Comparison of ENCODE assay signal across 18 cellular contexts in the genomic region with DNA sequence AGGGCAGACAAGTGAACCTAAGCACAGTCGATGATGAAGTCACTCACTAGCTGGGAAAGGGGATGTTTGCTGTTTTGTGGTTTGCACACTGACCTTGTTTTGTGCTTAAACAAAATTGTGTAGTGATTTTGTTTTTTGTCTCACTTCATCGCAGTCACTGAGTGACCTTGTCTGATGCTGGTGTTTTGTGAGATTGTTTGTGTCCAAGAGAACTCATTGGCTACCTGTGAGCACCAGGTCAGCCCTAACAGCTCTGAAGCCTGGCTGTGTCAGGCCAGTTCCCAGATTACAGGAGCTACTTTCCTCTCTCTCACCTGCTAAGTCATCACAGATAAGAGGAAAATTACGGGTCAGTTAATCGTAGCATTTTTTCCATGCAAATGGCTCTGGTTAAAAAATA. TPM values are rescaled to one million over a fixed set of nuclear protein-coding genes. Genes with fewer than 3 reads are reported as not detected.
DNase-seq lines count a peak whose midpoint lies in the region; ATAC-seq and TF ChIP-seq lines count a peak whose summit lies in the region.
"Had no signal": no experiment of that assay in that cellular context is flagged by ENCODE, and none has a peak within 500 bp of the region (broad histone marks: within the 10 kb centered on the region; RNA-seq: fewer than 3 reads in every experiment).

No MANE protein-coding gene starts in this region.

- H3K27me3 ChIP-seq in A673 (replicated peaks; ENCODE audit: insufficient read depth, low read depth, low read length, poor library complexity): no peaks in the 10 kb centered on the region
- H3K27me3 ChIP-seq in GM23338 (ENCODE audit: insufficient read depth): no peaks in the 10 kb centered on the region
- H3K27me3 ChIP-seq in mammary epithelial cell (ENCODE audit: insufficient read depth, low read length): no peaks in the 10 kb centered on the region
- H3K27me3 ChIP-seq: SJSA1 had no signal

- no peak overlapping the region for H3K4me3 ChIP-seq in A673 (ENCODE audit: low read depth, low read length, poor library complexity, severe bottlenecking)
- H3K4me3 ChIP-seq in GM23338: no peak overlapping the region
- H3K4me3 ChIP-seq in mammary epithelial cell (replicated peaks in 1 of 3; ENCODE audit: insufficient read depth in 1 of 3, low read depth in 2 of 3, low read length in 3 of 3): no peak overlapping the region
- H3K4me3 ChIP-seq: lung, SJSA1, smooth muscle cell had no signal

- dilution Hi-C loops in mammary epithelial cell (cut with HindIII; ENCODE audit: low sequenced_read_pairs): no loop called here

- peaks cover 30% of the 10 kb centered on the region for H3K4me1 ChIP-seq in A673 (ENCODE audit: insufficient read depth, low read length, poor library complexity, severe bottlenecking)
- peaks cover 16% of the 10 kb centered on the region for H3K4me1 ChIP-seq in GM23338 (ENCODE audit: insufficient read depth)
- peaks cover 30% of the 10 kb centered on the region for H3K4me1 ChIP-seq in mammary epithelial cell (ENCODE audit: insufficient read depth, low read length)

- peaks cover 29% of the 10 kb centered on the region for H3K4me1 Mint-ChIP-seq in GM23338
- peaks cover 40% of the 10 kb centered on the region for H3K4me1 Mint-ChIP-seq in activated naive CD8-positive, alpha-beta T cell treated with anti-CD3 and anti-CD28 coated beads for 36 hours
- H3K4me1 Mint-ChIP-seq in natural killer cell: peaks cover 36 to 44% of the 10 kb centered on the region in 2 donors
- peaks cover 32% of the 10 kb centered on the region for H3K4me1 Mint-ChIP-seq in chondrocyte (ENCODE audit: low read depth)

- H3K79me2 ChIP-seq in GM23338 (replicated peaks; ENCODE audit: insufficient read depth) (0 out of 2 replicates have a peak, but pooled peaks cover 4% of the 10 kb centered on the region), mammary epithelial cell (ENCODE audit: insufficient read depth, low read length) (peaks cover 11% of the 10 kb centered on the region)

- no peaks in the 10 kb centered on the region for H3K9me3 ChIP-seq in A673 (ENCODE audit: low read depth, low read length, poor library complexity, severe bottlenecking)
- H3K9me3 ChIP-seq in mammary epithelial cell (replicated peaks; ENCODE audit: insufficient read depth, low read length): no peaks in the 10 kb centered on the region
- H3K9me3 ChIP-seq: SJSA1 had no signal

- BruUV-seq in A673 (replicated peaks; lab: Mats Ljungman, UMichigan): no TSS peak
- BruUV-seq in mammary epithelial cell (replicated peaks; lab: Mats Ljungman, UMichigan): no TSS peak

- no peaks in the 10 kb centered on the region for H3K9me2 ChIP-seq in GM23338 (ENCODE audit: insufficient read depth)

- peaks cover 4% of the 10 kb centered on the region; the same call in 1 of the 2 replicates for H3F3A ChIP-seq in GM23338 (replicated peaks; ENCODE audit: low read depth)

- TF ChIP-seq CTCF in A673 (conservative IDR thresholded peaks at IDR 0.05; ENCODE audit: low read depth, low read length): no peak
- no peak for TF ChIP-seq CTCF in GM23338 (conservative IDR thresholded peaks at IDR 0.05; ENCODE audit: low read depth in 2 of 2)
- no peak for TF ChIP-seq CTCF in natural killer cell (IDR thresholded peaks at IDR 0.05)
- TF ChIP-seq CTCF in chondrocyte (IDR thresholded peaks at IDR 0.05): no peak
- TF ChIP-seq CTCF in mammary epithelial cell (conservative IDR thresholded peaks at IDR 0.05 in 1 of 2, IDR thresholded peaks at IDR 0.05 in 1 of 2; ENCODE audit: extremely low read depth in 1 of 2, insufficient read depth in 1 of 2, low read depth in 1 of 2, low read length in 2 of 2): no peak

- CTCF ChIA-PET in A673 (lab: Charles Lee) (no interaction called here), mammary epithelial cell (lab: Charles Lee; ENCODE audit: low non-redundant PET) (no interaction called here)

- no peaks in the 10 kb centered on the region for H4K20me1 ChIP-seq in GM23338 (replicated peaks; ENCODE audit: insufficient read depth)
- H4K20me1 ChIP-seq in mammary epithelial cell (ENCODE audit: insufficient read depth, low read length): no peaks in the 10 kb centered on the region

- H3K27me3 Mint-ChIP-seq in GM23338 (ENCODE audit: insufficient read depth, low read depth, poor library complexity): peaks cover 5% of the 10 kb centered on the region
- H3K27me3 Mint-ChIP-seq in activated naive CD8-positive, alpha-beta T cell treated with anti-CD3 and anti-CD28 coated beads for 36 hours: no peaks in the 10 kb centered on the region
- no peaks in the 10 kb centered on the region for H3K27me3 Mint-ChIP-seq in natural killer cell (ENCODE audit: low read depth in 2 of 2)
- no peaks in the 10 kb centered on the region for H3K27me3 Mint-ChIP-seq in chondrocyte (ENCODE audit: low read depth)
- H3K27me3 Mint-ChIP-seq: stimulated activated naive CD8-positive, alpha-beta T cell treated with anti-CD3 and anti-CD28 coated beads, Interleukin-15, Interleukin-2, amounts not matched to agents 100 ng/mL and 50 ng/mL, for 24 hours had no signal

- H3K27ac Mint-ChIP-seq in GM23338 (peak overlapping the region; percentile 12; the same call in 1 of the 2 replicates), natural killer cell (peak overlapping the region; percentile 70 to 88), chondrocyte (ENCODE audit: unreplicated experiment) (no peak overlapping the region)
- H3K27ac Mint-ChIP-seq in activated naive CD8-positive, alpha-beta T cell treated with anti-CD3 and anti-CD28 coated beads for 36 hours: peak overlapping the region; percentile 63

- POLR2A ChIA-PET in A673 (lab: Charles Lee; ENCODE audit: low non-redundant PET): interaction anchor here (0.6 kb wide), 1 partner anchor 7 kb away, joined by 4 read pairs; a partner anchor contains a TSS

- H3K36me3 Mint-ChIP-seq in GM23338 (ENCODE audit: low read depth) (peaks cover 16% of the 10 kb centered on the region), natural killer cell (no peaks in the 10 kb centered on the region), chondrocyte (ENCODE audit: low read depth) (peaks cover 4% of the 10 kb centered on the region)
- H3K36me3 Mint-ChIP-seq in activated naive CD8-positive, alpha-beta T cell treated with anti-CD3 and anti-CD28 coated beads for 36 hours: peaks cover 16% of the 10 kb centered on the region

- H3K36me3 ChIP-seq in A673 (ENCODE audit: insufficient read depth, low read length, poor library complexity, severe bottlenecking) (peaks cover 21% of the 10 kb centered on the region), GM23338 (ENCODE audit: insufficient read depth) (no peaks in the 10 kb centered on the region), mammary epithelial cell (ENCODE audit: insufficient read depth, low read length) (no peaks in the 10 kb centered on the region)

- in situ Hi-C loops in mammary epithelial cell (cut with MboI; ENCODE audit: low sequenced_read_pairs in 2 of 2): loop anchor here in 1 of 2 donors (10.0 kb wide), 1 partner anchor 341 kb away; a partner anchor contains a TSS

- WGBS in mammary epithelial cell (ENCODE audit: low coverage, missing lambda C conversion rate): 97% methylated on average over 4 of the region's 4 CpGs

- intact Hi-C loops in A673 (cut with micrococcal nuclease; ENCODE audit: unreplicated experiment) (no loop called here), natural killer cell (cut with micrococcal nuclease) (no loop called here), mammary epithelial cell (cut with micrococcal nuclease) (no loop called here)

- no peak overlapping the region for H2AFZ ChIP-seq in GM23338
- H2AFZ ChIP-seq in mammary epithelial cell (ENCODE audit: low read depth, low read length): no peak overlapping the region

- H3K4me2 ChIP-seq in GM23338 (no peak overlapping the region), mammary epithelial cell (ENCODE audit: insufficient read depth, low read depth, low read length) (no peak overlapping the region)
- H3K4me2 ChIP-seq: smooth muscle cell had no signal

- H3K9ac ChIP-seq in mammary epithelial cell (ENCODE audit: insufficient read depth, low read length): no peak overlapping the region

- H3K4me3 Mint-ChIP-seq in GM23338 (no peak overlapping the region), natural killer cell (no peak overlapping the region), chondrocyte (ENCODE audit: unreplicated experiment) (no peak overlapping the region)
- no peak overlapping the region for H3K4me3 Mint-ChIP-seq in activated naive CD8-positive, alpha-beta T cell treated with anti-CD3 and anti-CD28 coated beads for 36 hours
- H3K4me3 Mint-ChIP-seq: stimulated activated naive CD8-positive, alpha-beta T cell treated with anti-CD3 and anti-CD28 coated beads, Interleukin-15, Interleukin-2, amounts not matched to agents 100 ng/mL and 50 ng/mL, for 24 hours had no signal

- H3K27ac ChIP-seq in A673 (ENCODE audit: low read depth, low read length, poor library complexity, severe bottlenecking) (peak overlapping the region; percentile 8), GM23338 (ENCODE audit: low read depth) (no peak overlapping the region), mammary epithelial cell (ENCODE audit: insufficient read depth, low read depth, low read length) (no peak overlapping the region)
- H3K27ac ChIP-seq: SJSA1 had no signal

- ATAC-seq in GM23338: no peak
- ATAC-seq in natural killer cell: no peak
- ATAC-seq: HCT116 had no signal

- DNase-seq in A673 (ENCODE audit: low spot score) (no peak), GM23338 (ENCODE audit: low spot score) (no peak), natural killer cell (no peak), chondrocyte (ENCODE audit: low spot score) (no peak), NCI-H526 treated with DMSO at 0.1 percent for 48 hours (lab: John Stamatoyannopoulos, UW) (no peak), mammary epithelial cell (no peak), NCI-H345 (lab: John Stamatoyannopoulos, UW) (no peak)
- no peak for DNase-seq in activated naive CD8-positive, alpha-beta T cell treated with anti-CD3 and anti-CD28 coated beads for 36 hours
- DNase-seq: amygdala, cortex of kidney, KG1, NCI-H1417, NCI-H226 had no signal

- no peaks in the 10 kb centered on the region for H3K9me3 Mint-ChIP-seq in GM23338
- no peaks in the 10 kb centered on the region for H3K9me3 Mint-ChIP-seq in activated naive CD8-positive, alpha-beta T cell treated with anti-CD3 and anti-CD28 coated beads for 36 hours
- no peaks in the 10 kb centered on the region for H3K9me3 Mint-ChIP-seq in natural killer cell
- H3K9me3 Mint-ChIP-seq in chondrocyte (ENCODE audit: low read depth): no peaks in the 10 kb centered on the region
- H3K9me3 Mint-ChIP-seq: stimulated activated naive CD8-positive, alpha-beta T cell treated with anti-CD3 and anti-CD28 coated beads, Interleukin-15, Interleukin-2, amounts not matched to agents 100 ng/mL and 50 ng/mL, for 24 hours had no signal

RNA-seq across cellular contexts. Expression of a gene that starts 3.9 kb away (rescaled TPM):
- total RNA-seq in A673 (2021) (90.0 and 107 TPM in 2 replicates), natural killer cell (100 to 1,000 TPM; 198 to 215 (median 199) TPM), chondrocyte (127 to 155 TPM (median 144 TPM) in 3 replicates), mammary epithelial cell (100 to 1,000 TPM; 166 to 366 TPM)
- 97.2 and 142 TPM in 2 replicates for total RNA-seq in GM23338 (2014; rRNA removed; shearing (Covaris generic))
- polyA plus RNA-seq in GM23338 (2016; fragmentation: Nextera tagmentation; extraction: Ambion mirVana) (23.3 and 26.2 TPM in 2 replicates), mammary epithelial cell (236 TPM)
- total RNA-seq in activated naive CD8-positive, alpha-beta T cell treated with anti-CD3 and anti-CD28 coated beads for 36 hours: 100 to 1,000 TPM; 153 to 155 TPM
- polyA minus RNA-seq in mammary epithelial cell: 447 TPM

RNA-seq across cellular contexts. Expression of a gene that starts 6.1 kb away (rescaled TPM):
- total RNA-seq in A673 (2021): 11.8 and 14.4 TPM in 2 replicates
- 4.2 and 5.4 TPM in 2 replicates for total RNA-seq in GM23338 (2014; rRNA removed; shearing (Covaris generic))
- 2.2 and 2.7 TPM in 2 replicates for polyA plus RNA-seq in GM23338 (2016; fragmentation: Nextera tagmentation; extraction: Ambion mirVana)
- 1 to 10 TPM; 6.9 to 7.2 TPM for total RNA-seq in activated naive CD8-positive, alpha-beta T cell treated with anti-CD3 and anti-CD28 coated beads for 36 hours
- total RNA-seq in natural killer cell: 10 to 100 TPM; 12.0 to 24.3 (median 16.2) TPM
- 5.0 to 11.2 TPM (median 8.0 TPM) in 3 replicates for total RNA-seq in chondrocyte
- total RNA-seq in mammary epithelial cell: 1 to 10 TPM; 2.7 TPM
- polyA plus RNA-seq in mammary epithelial cell: 0.87 TPM
- 2.1 TPM for polyA minus RNA-seq in mammary epithelial cell

RNA-seq across cellular contexts. Expression of a gene that starts 7.7 kb away (rescaled TPM):
- total RNA-seq in A673 (2021): 3,332 and 3,475 TPM in 2 replicates
- total RNA-seq in GM23338 (2014; rRNA removed; shearing (Covaris generic)): 1,633 and 2,039 TPM in 2 replicates
- polyA plus RNA-seq in GM23338 (2016; fragmentation: Nextera tagmentation; extraction: Ambion mirVana): 3,858 and 3,875 TPM in 2 replicates
- 1,000 to 10,000 TPM; 5,444 to 5,630 TPM for total RNA-seq in activated naive CD8-positive, alpha-beta T cell treated with anti-CD3 and anti-CD28 coated beads for 36 hours
- 1,000 to 10,000 TPM; 2,342 to 3,083 (median 3,009) TPM for total RNA-seq in natural killer cell
- 2,552 to 3,030 TPM (median 2,631 TPM) in 3 replicates for total RNA-seq in chondrocyte
- total RNA-seq in mammary epithelial cell: 1,000 to 10,000 TPM in 1 of 2 donors, 100 to 1,000 TPM in 1; 847 to 3,248 TPM
- polyA plus RNA-seq in mammary epithelial cell: 7,406 TPM
- 2,718 TPM for polyA minus RNA-seq in mammary epithelial cell

RNA-seq across cellular contexts. Expression of a gene that starts 19.8 kb away (rescaled TPM):
- 302 and 327 TPM in 2 replicates for total RNA-seq in A673 (2021)
- 231 and 237 TPM in 2 replicates for total RNA-seq in GM23338 (2014; rRNA removed; shearing (Covaris generic))
- polyA plus RNA-seq in GM23338 (2016; fragmentation: Nextera tagmentation; extraction: Ambion mirVana): 349 and 373 TPM in 2 replicates
- 100 to 1,000 TPM; 552 to 588 TPM for total RNA-seq in activated naive CD8-positive, alpha-beta T cell treated with anti-CD3 and anti-CD28 coated beads for 36 hours
- 10 to 100 TPM; 78.5 to 86.4 (median 79.7) TPM for total RNA-seq in natural killer cell
- 59.8 to 87.1 TPM (median 65.1 TPM) in 3 replicates for total RNA-seq in chondrocyte
- 100 to 1,000 TPM; 127 to 221 TPM for total RNA-seq in mammary epithelial cell
- 425 TPM for polyA plus RNA-seq in mammary epithelial cell
- polyA minus RNA-seq in mammary epithelial cell: 106 TPM

RNA-seq across cellular contexts. Expression of a gene that starts 28.3 kb away (rescaled TPM):
- 180 and 181 TPM in 2 replicates for total RNA-seq in A673 (2021)
- 96.9 and 103 TPM in 2 replicates for total RNA-seq in GM23338 (2014; rRNA removed; shearing (Covaris generic))
- polyA plus RNA-seq in GM23338 (2016; fragmentation: Nextera tagmentation; extraction: Ambion mirVana): 164 and 170 TPM in 2 replicates
- 10 to 100 TPM; 67.9 to 76.2 TPM for total RNA-seq in activated naive CD8-positive, alpha-beta T cell treated with anti-CD3 and anti-CD28 coated beads for 36 hours
- total RNA-seq in natural killer cell: 1 to 10 TPM; 6.7 to 8.9 (median 7.4) TPM
- total RNA-seq in chondrocyte: 70.5 to 79.7 TPM (median 75.2 TPM) in 3 replicates
- total RNA-seq in mammary epithelial cell: 10 to 100 TPM; 24.7 to 57.1 TPM
- 50.1 TPM for polyA plus RNA-seq in mammary epithelial cell
- 32.8 TPM for polyA minus RNA-seq in mammary epithelial cell
